15 cellular contexts compared by ENCODE assay signal in the genomic region with DNA sequence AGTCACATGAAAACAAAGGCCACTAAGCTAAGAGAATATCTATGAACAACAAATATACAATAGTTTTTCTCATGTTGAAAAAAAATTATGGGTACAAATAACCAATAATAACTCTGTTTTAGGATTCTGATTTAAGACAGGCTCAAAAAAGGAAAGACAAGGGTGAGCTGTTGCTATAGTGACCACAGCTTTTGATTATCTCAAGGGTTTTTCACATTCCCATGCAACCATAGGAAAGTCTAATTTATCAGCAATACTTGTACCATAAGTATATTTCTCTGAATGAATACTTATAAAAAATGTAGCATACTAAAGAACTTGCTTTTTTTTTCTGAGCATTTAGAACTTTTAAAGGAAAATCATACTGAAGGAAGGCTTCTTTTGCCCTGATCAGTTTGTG.
"Had no signal": no experiment of that assay in that cellular context is flagged by ENCODE, and none has a peak within 500 bp of the region (broad histone marks: within the 10 kb centered on the region; RNA-seq: fewer than 3 reads in every experiment).

No MANE protein-coding gene starts in this region.

- H3K27ac ChIP-seq: foreskin keratinocyte, hepatocyte, neutrophil had no signal

- DNase-seq: activated CD4-positive, alpha-beta T cell treated with anti-CD3 and anti-CD28 coated beads, Interleukin-2, amount 10 ng/mL, durations not matched to agents 24 days and 14 days; activated CD8-positive, alpha-beta T cell treated with anti-CD3 and anti-CD28 coated beads, Interleukin-2, amount 10 ng/mL, durations not matched to agents 7 days and 5 days; activated naive CD4-positive, alpha-beta T cell treated with Interleukin-2 at 50 U/mL for 16 hours; activated naive CD8-positive, alpha-beta T cell treated with anti-CD3 and anti-CD28 coated beads, Interleukin-2, amount 10 ng/mL, durations not matched to agents 7 days and 5 days; activated T-cell treated with anti-CD3 and anti-CD28 coated beads, Interleukin-2, amount 50 U/mL, for 24 hours; effector CD8-positive, alpha-beta T cell; foreskin keratinocyte; mesenchymal stem cell; natural killer cell; right cardiac atrium; stimulated activated naive CD8-positive, alpha-beta T cell treated with anti-CD3 and anti-CD28 coated beads, Interleukin-15, Interleukin-2, amounts not matched to agents 100 U/mL and 50 U/mL, for 24 hours had no signal

- ATAC-seq: activated CD8-positive, alpha-beta T cell treated with anti-CD3 and anti-CD28 coated beads, Interleukin-2, amount 10 ng/mL, durations not matched to agents 7 days and 5 days; foreskin keratinocyte; natural killer cell; right cardiac atrium; stimulated activated naive CD8-positive, alpha-beta T cell treated with anti-CD3 and anti-CD28 coated beads, Interleukin-15, Interleukin-2, amounts not matched to agents 100 U/mL and 50 U/mL, for 24 hours had no signal

- H3K9me3 ChIP-seq: neutrophil, suprapubic skin had no signal

- H2AFZ ChIP-seq: hepatocyte had no signal

- H3K27me3 ChIP-seq: foreskin keratinocyte, hepatocyte, neutrophil, suprapubic skin had no signal

- H3K4me2 ChIP-seq: hepatocyte had no signal

- H3K4me3 ChIP-seq: hepatocyte, skin epidermis, suprapubic skin had no signal

- H3K36me3 ChIP-seq: neutrophil, suprapubic skin had no signal
